ENCODE assay signal across 7 cellular contexts in the genomic region with DNA sequence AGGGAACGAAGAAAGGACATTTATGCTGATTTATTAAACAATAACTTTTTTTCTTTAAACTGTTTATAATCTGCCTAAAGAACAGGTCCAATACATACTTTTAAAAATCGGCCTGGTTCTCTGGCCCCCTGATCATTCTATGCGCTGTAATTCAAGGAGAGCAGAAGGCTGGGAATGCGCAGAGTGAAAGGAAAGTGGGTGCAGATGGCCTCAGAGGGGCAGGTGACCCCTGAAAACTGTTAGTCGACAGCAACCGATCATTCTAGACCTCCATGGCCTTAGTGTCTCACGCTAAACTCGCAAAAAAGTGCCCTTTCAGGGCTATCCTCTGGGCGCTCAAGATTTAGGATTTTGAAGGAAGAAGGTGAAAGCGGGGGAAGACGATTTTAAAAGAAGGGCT. TPM values are rescaled to one million over a fixed set of nuclear protein-coding genes. Genes with fewer than 3 reads are reported as not detected.
DNase-seq lines count a peak whose midpoint lies in the region; ATAC-seq, FAIRE-seq and TF ChIP-seq lines count a peak whose summit lies in the region.

No MANE protein-coding gene starts in this region.

- no peak for TF ChIP-seq RAD21 in IMR-90 (IDR thresholded peaks at IDR 0.05; ENCODE audit: low read length)

- TF ChIP-seq POLR2A in IMR-90 (IDR thresholded peaks at IDR 0.05; ENCODE audit: low read depth, low read length), result no peak
- no peak for TF ChIP-seq POLR2A in H54 (IDR thresholded peaks at IDR 0.05; ENCODE audit: low read depth, low read length)

- peak overlapping the region; percentile 90 for H3K4me3 Mint-ChIP-seq in astrocyte (ENCODE audit: unreplicated experiment)
- peak overlapping the region; percentile 83 to 84 for H3K4me3 Mint-ChIP-seq in stimulated activated naive CD8-positive, alpha-beta T cell treated with anti-CD3 and anti-CD28 coated beads, Interleukin-15, amount 100 ng/mL, for 72 hours

- POLR2A ChIA-PET in IMR-90 (lab: Charles Lee; ENCODE audit: unreplicated experiment), result interaction anchor here (0.5 to 3.6 kb wide), 6 partner anchors 33 to 310 kb away, joined by 3 to 47 read pairs (median 8); no protein-coding TSS in a partner anchor

- H3K36me3 ChIP-seq in IMR-90 (ENCODE audit: control insufficient read depth, insufficient read depth, low read length) (peaks cover 17% of the 10 kb centered on the region), astrocyte (ENCODE audit: insufficient read depth, low read length) (no peaks in the 10 kb centered on the region), kidney epithelial cell (ENCODE audit: control insufficient read depth, insufficient read depth, low read length) (no peaks in the 10 kb centered on the region)

- peaks cover 34% of the 10 kb centered on the region for H3K79me2 ChIP-seq in astrocyte (ENCODE audit: insufficient read depth, low read length)

- H3K9ac ChIP-seq in IMR-90 (ENCODE audit: low read depth, low read length) (peak overlapping the region; percentile 100), astrocyte (ENCODE audit: low read length) (peak overlapping the region; percentile 83)

- H3K27me3 Mint-ChIP-seq in astrocyte (ENCODE audit: low read depth, unreplicated experiment), result peaks cover 2% of the 10 kb centered on the region
- peaks cover 28% of the 10 kb centered on the region for H3K27me3 Mint-ChIP-seq in stimulated activated naive CD8-positive, alpha-beta T cell treated with anti-CD3 and anti-CD28 coated beads, Interleukin-15, amount 100 ng/mL, for 72 hours

- peak overlapping the region; percentile 97 for H3K4me2 ChIP-seq in IMR-90 (ENCODE audit: low read depth, low read length)
- peak overlapping the region; percentile 89 for H3K4me2 ChIP-seq in astrocyte (ENCODE audit: low read length)

- peak overlapping the region; percentile 88 for H4K5ac ChIP-seq in IMR-90 (ENCODE audit: low read depth, low read length)

- peak overlapping the region; percentile 99 for H3K18ac ChIP-seq in IMR-90 (ENCODE audit: low read depth, low read length)

- ATAC-seq in IMR-90 (ENCODE audit: low read depth), result no peak
- no peak for ATAC-seq in stimulated activated naive CD8-positive, alpha-beta T cell treated with anti-CD3 and anti-CD28 coated beads, Interleukin-15, amount 100 ng/mL, for 72 hours

- no TSS peak for BruUV-seq in IMR-90 (replicated peaks; lab: Mats Ljungman, UMichigan)

- peak overlapping the region; percentile 84 for H2BK20ac ChIP-seq in IMR-90 (ENCODE audit: low read depth, low read length)

- no peaks in the 10 kb centered on the region for H3K9me3 Mint-ChIP-seq in astrocyte (ENCODE audit: unreplicated experiment)
- H3K9me3 Mint-ChIP-seq in stimulated activated naive CD8-positive, alpha-beta T cell treated with anti-CD3 and anti-CD28 coated beads, Interleukin-15, amount 100 ng/mL, for 72 hours, result no peaks in the 10 kb centered on the region

- H3K14ac ChIP-seq in IMR-90 (replicated peaks; ENCODE audit: low read depth, low read length), result peak overlapping the region; percentile 99

- no peaks in the 10 kb centered on the region for H3K27me3 ChIP-seq in IMR-90 (ENCODE audit: control insufficient read depth, insufficient read depth, low read length)
- H3K27me3 ChIP-seq in astrocyte (ENCODE audit: insufficient read depth, low read length), result no peaks in the 10 kb centered on the region
- no peaks in the 10 kb centered on the region for H3K27me3 ChIP-seq in kidney epithelial cell (ENCODE audit: control insufficient read depth, insufficient read depth, low read length)

- peak overlapping the region; percentile 81; the same call in 1 of the 3 replicates for H2BK15ac ChIP-seq in IMR-90 (ENCODE audit: low read depth, low read length)

- WGBS in IMR-90 (ENCODE audit: extremely low coverage in 2 of 2, insufficient read length in 1 of 2), 2 experiments, result 0% methylated on average over 2 of the region's 11 CpGs; no CpG with 5 or more reads in 1 of the 2 experiments

- peaks cover 17% of the 10 kb centered on the region; the same call in 1 of the 2 replicates for H4K20me1 ChIP-seq in IMR-90 (ENCODE audit: insufficient read depth, low read length)
- H4K20me1 ChIP-seq in astrocyte (ENCODE audit: insufficient read depth, low read length), result no peaks in the 10 kb centered on the region

- peak overlapping the region; percentile 99 for H4K91ac ChIP-seq in IMR-90 (ENCODE audit: insufficient read depth, low read depth, low read length)

- no peaks in the 10 kb centered on the region for H3K36me3 Mint-ChIP-seq in astrocyte (ENCODE audit: low read depth, unreplicated experiment)

- H3K9me1 ChIP-seq in IMR-90 (ENCODE audit: insufficient read depth, low read length), result peaks cover 3% of the 10 kb centered on the region

- TF ChIP-seq CTCF in IMR-90 (conservative IDR thresholded peaks at IDR 0.05; ENCODE audit: low read depth, low read length) (no peak), astrocyte (IDR thresholded peaks at IDR 0.05; ENCODE audit: insufficient read depth, low read depth, low read length) (no peak), kidney epithelial cell (IDR thresholded peaks at IDR 0.05; ENCODE audit: insufficient read depth, low read length, poor library complexity, severe bottlenecking) (no peak)

- no peak overlapping the region for H3K27ac Mint-ChIP-seq in astrocyte (ENCODE audit: unreplicated experiment)
- H3K27ac Mint-ChIP-seq in stimulated activated naive CD8-positive, alpha-beta T cell treated with anti-CD3 and anti-CD28 coated beads, Interleukin-15, amount 100 ng/mL, for 72 hours, result peak overlapping the region in 1 of 2 donors; percentile 46

- in situ Hi-C loops in IMR-90 (cut with MboI; ENCODE audit: low sequenced_read_pairs), result loop anchor here (5.0 to 10.0 kb wide), 2 partner anchors 312 to 426 kb away; no protein-coding TSS in a partner anchor

- CTCF ChIA-PET in IMR-90 (lab: Yijun Ruan, JAX), result interaction anchor here (1.0 kb wide), 2 partner anchors 14 to 103 kb away, joined by 3 to 8 read pairs; no protein-coding TSS in a partner anchor

- peak overlapping the region; percentile 96 for H3K4ac ChIP-seq in IMR-90 (ENCODE audit: low read depth, low read length)

- peak overlapping the region; percentile 89 for H2BK120ac ChIP-seq in IMR-90 (ENCODE audit: low read depth, low read length)

- FAIRE-seq in astrocyte (lab: Jason Lieb, UNC), result no peak
- no peak for FAIRE-seq in H54 (lab: Jason Lieb, UNC)

- H3K27ac ChIP-seq in IMR-90 (ENCODE audit: insufficient read depth, low read length) (peak overlapping the region; percentile 95), astrocyte (ENCODE audit: low read depth, low read length) (peak overlapping the region; percentile 52)

- H2AK9ac ChIP-seq in IMR-90 (replicated peaks; ENCODE audit: low read depth, low read length, poor library complexity), result peak overlapping the region; percentile 97

- intact Hi-C loops in IMR-90 (cut with micrococcal nuclease), result loop anchor here (2.0 to 10.0 kb wide), 5 partner anchors 68 to 644 kb away; no protein-coding TSS in a partner anchor

- H3K4me3 ChIP-seq in IMR-90 (ENCODE audit: insufficient read depth, low read depth, low read length) (peak overlapping the region; percentile 93), astrocyte (ENCODE audit: insufficient read depth, low read depth, low read length) (peak overlapping the region; percentile 77), kidney epithelial cell (ENCODE audit: low read depth, low read length) (peak overlapping the region; percentile 24)

- H3K79me1 ChIP-seq in IMR-90 (ENCODE audit: low read depth in 1 of 2, low read length in 2 of 2), result peaks cover 0 to 24% of the 10 kb centered on the region in 2 experiments; a peak in 3 of 4 replicates

- peak overlapping the region; percentile 91; the same call in 1 of the 2 replicates for H2AK5ac ChIP-seq in IMR-90 (ENCODE audit: low read depth, low read length)

- H3K4me1 Mint-ChIP-seq in astrocyte (ENCODE audit: low read depth, unreplicated experiment), result peaks cover 3% of the 10 kb centered on the region
- peaks cover 21% of the 10 kb centered on the region for H3K4me1 Mint-ChIP-seq in stimulated activated naive CD8-positive, alpha-beta T cell treated with anti-CD3 and anti-CD28 coated beads, Interleukin-15, amount 100 ng/mL, for 72 hours

- dilution Hi-C loops in IMR-90 (cut with HindIII; ENCODE audit: low sequenced_read_pairs, unreplicated experiment), result no loop called here

- H3K23ac ChIP-seq in IMR-90 (ENCODE audit: low read depth, low read length), result peak overlapping the region; percentile 100

- H4K8ac ChIP-seq in IMR-90 (ENCODE audit: low read depth in 2 of 2, low read length in 2 of 2), result peak overlapping the region; percentile 46 to 98; a peak in 3 of 4 replicates

- peak overlapping the region; percentile 100 for H3K56ac ChIP-seq in IMR-90 (ENCODE audit: extremely low read depth, insufficient read depth, low read length)

- H2AFZ ChIP-seq in IMR-90 (replicated peaks; ENCODE audit: low read length, poor library complexity), result peak overlapping the region; percentile 80
- H2AFZ ChIP-seq in astrocyte (ENCODE audit: low read depth, low read length), result peak overlapping the region; percentile 45

- H3K9me3 ChIP-seq in IMR-90 (ENCODE audit: control insufficient read depth, insufficient read depth, low read length) (no peaks in the 10 kb centered on the region), astrocyte (ENCODE audit: insufficient read depth, low read depth, low read length) (no peaks in the 10 kb centered on the region)

- H3K4me1 ChIP-seq in IMR-90 (ENCODE audit: control insufficient read depth, insufficient read depth, low read length) (peaks cover 7% of the 10 kb centered on the region), astrocyte (ENCODE audit: insufficient read depth, low read length) (peaks cover 4% of the 10 kb centered on the region)

- H2BK5ac ChIP-seq in IMR-90 (ENCODE audit: low read depth, low read length, poor library complexity, severe bottlenecking), result peak overlapping the region; percentile 85

- DNase-seq in IMR-90 (no peak), astrocyte (ENCODE audit: low read depth) (no peak), kidney epithelial cell (ENCODE audit: low read depth) (no peak), H54 (ENCODE audit: insufficient read length, low spot score) (no peak), NCI-H524 treated with DMSO at 0.1 percent for 48 hours (lab: John Stamatoyannopoulos, UW) (no peak), dermis blood vessel endothelial cell (no peak)
- no peak for DNase-seq in stimulated activated naive CD8-positive, alpha-beta T cell treated with anti-CD3 and anti-CD28 coated beads, Interleukin-15, amount 100 ng/mL, for 72 hours

TF ChIP-seq in IMR-90, 13 proteins besides CTCF, POLR2A, EP300 and RAD21 (continues in another document):
- TF ChIP-seq SMC3 (IDR thresholded peaks at IDR 0.05; ENCODE audit: low read depth, low read length) (no peak), RFX5 (IDR thresholded peaks at IDR 0.05; ENCODE audit: low read depth, low read length) (no peak), MAFK (IDR thresholded peaks at IDR 0.05; ENCODE audit: low read depth, low read length) (no peak), FOS (IDR thresholded peaks at IDR 0.05; ENCODE audit: low read depth, low read length) (no peak), CEBPB (IDR thresholded peaks at IDR 0.05; ENCODE audit: low read depth, low read length) (no peak)

RNA-seq across cellular contexts. Expression of a gene that starts 2.2 kb away (rescaled TPM):
- total RNA-seq in IMR-90 (2012; rRNA removed), result 567 and 770 TPM in 2 replicates
- 71.5 and 101 TPM in 2 replicates for polyA plus RNA-seq in IMR-90 (2012; rRNA removed)
- polyA plus RNA-seq in IMR-90 (2012; cell fraction: cytosol; rRNA removed), result 25.9 and 36.3 TPM in 2 replicates
- 34.7 and 324 TPM in 2 replicates for polyA plus RNA-seq in IMR-90 (2012; cell fraction: nucleus; rRNA removed; ENCODE audit: low replicate concordance)
- total RNA-seq in astrocyte, result 2.2 and 3.6 TPM in 2 replicates
- total RNA-seq in kidney epithelial cell, result 2.2 and 7.6 TPM in 2 replicates
- total RNA-seq in dermis blood vessel endothelial cell, result 1.7 and 1.8 TPM in 2 replicates

Comparison
In these comparisons a context has a peak if more than half of its experiments do, and no peak if none do; other contexts are left out.
1. H3K4me3 ChIP-seq: peak in every context shown above with its lines; median percentile 93 in IMR-90; 77 in astrocyte; 24 in kidney epithelial cell.
2. RNA of a gene that starts 2.2 kb away (total RNA-seq): 567 to 770 TPM in IMR-90; 2.2 to 7.6 TPM in kidney epithelial cell, 2.2 to 3.6 TPM in astrocyte and 1.7 to 1.8 TPM in dermis blood vessel endothelial cell; every median in the first group is over 10 times any median in the second.